In the genomic region with DNA sequence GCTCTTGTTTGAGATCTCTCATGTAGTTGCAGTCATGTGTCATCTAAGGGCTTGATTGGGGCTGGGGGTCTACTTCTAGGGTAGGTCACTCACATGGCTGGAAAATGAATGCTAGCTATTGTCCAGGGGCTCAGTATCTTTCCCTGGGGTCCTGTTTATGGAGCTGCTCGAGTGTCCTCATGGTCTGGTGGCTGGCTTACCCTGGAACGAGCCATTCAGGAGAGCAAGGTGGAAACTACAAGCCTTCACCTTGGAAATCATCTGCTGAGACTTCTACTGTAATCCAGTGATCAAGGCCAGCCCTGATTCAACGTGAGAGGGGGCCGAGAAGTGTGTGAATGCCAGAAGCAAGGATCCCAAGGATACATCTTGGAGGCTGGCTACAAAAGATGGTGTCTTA, we compare ENCODE assay signal across 23 cellular contexts. TPM values are rescaled to one million over a fixed set of nuclear protein-coding genes. Genes with fewer than 3 reads are reported as not detected.
"Had no signal": no experiment of that assay in that cellular context is flagged by ENCODE, and none has a peak within 500 bp of the region (broad histone marks: within the 10 kb centered on the region; RNA-seq: fewer than 3 reads in every experiment).

No MANE protein-coding gene starts in this region.

- H3K4me1 Mint-ChIP-seq: activated CD4-positive, alpha-beta T cell treated with anti-CD3 and anti-CD28 coated beads for 36 hours; activated CD4-positive, alpha-beta T cell treated with anti-CD3 and anti-CD28 coated beads, Interleukin-2, amount 10 ng/mL, durations not matched to agents 7 days and 5 days; activated naive CD4-positive, alpha-beta T cell treated with anti-CD3 and anti-CD28 coated beads, Interleukin-2, amount 10 ng/mL, durations not matched to agents 7 days and 5 days; activated naive CD8-positive, alpha-beta T cell treated with anti-CD3 and anti-CD28 coated beads, Interleukin-2, amount 10 ng/mL, durations not matched to agents 7 days and 5 days; brain; central memory CD8-positive, alpha-beta T cell had no signal

- H3K9me3 ChIP-seq: ascending aorta, gastrocnemius medialis, heart right ventricle had no signal

- H3K36me3 Mint-ChIP-seq: activated naive CD4-positive, alpha-beta T cell treated with anti-CD3 and anti-CD28 coated beads, Interleukin-2, amount 10 ng/mL, durations not matched to agents 7 days and 5 days; activated naive CD4-positive, alpha-beta T cell treated with anti-CD3 and anti-CD28 coated beads, Interleukin-2, amount 50 U/mL, for 72 hours; activated naive CD8-positive, alpha-beta T cell treated with anti-CD3 and anti-CD28 coated beads, Interleukin-2, amount 10 ng/mL, durations not matched to agents 7 days and 5 days; brain had no signal

- H3K27ac Mint-ChIP-seq: activated CD4-positive, alpha-beta T cell treated with anti-CD3 and anti-CD28 coated beads for 36 hours; activated CD4-positive, alpha-beta T cell treated with anti-CD3 and anti-CD28 coated beads, Interleukin-2, amount 10 ng/mL, durations not matched to agents 7 days and 5 days; activated naive CD4-positive, alpha-beta T cell treated with anti-CD3 and anti-CD28 coated beads, Interleukin-2, amount 10 ng/mL, durations not matched to agents 7 days and 5 days; activated naive CD4-positive, alpha-beta T cell treated with anti-CD3 and anti-CD28 coated beads, Interleukin-2, amount 50 U/mL, for 72 hours; activated naive CD8-positive, alpha-beta T cell treated with anti-CD3 and anti-CD28 coated beads, Interleukin-2, amount 10 ng/mL, durations not matched to agents 7 days and 5 days; brain; effector memory CD8-positive, alpha-beta T cell had no signal

- H3K27ac ChIP-seq: ascending aorta, gastrocnemius medialis, heart right ventricle had no signal

- DNase-seq: activated CD4-positive, alpha-beta T cell treated with anti-CD3 and anti-CD28 coated beads for 36 hours; activated CD4-positive, alpha-beta T cell treated with anti-CD3 and anti-CD28 coated beads, Interleukin-2, amount 10 ng/mL, durations not matched to agents 7 days and 5 days; activated CD4-positive, alpha-beta T cell treated with anti-CD3 and anti-CD28 coated beads, Interleukin-2, amount 50 U/mL, for 48 hours; activated CD4-positive, CD25-positive, alpha-beta regulatory T cell; activated CD4-positive, CD25-positive, alpha-beta regulatory T cell treated with anti-CD3 and anti-CD28 coated beads, Interleukin-2, amount 50 U/mL, for 72 hours; activated gamma-delta T cell; activated naive CD4-positive, alpha-beta T cell; activated naive CD4-positive, alpha-beta T cell treated with anti-CD3 and anti-CD28 coated beads, Interleukin-2, amount 10 ng/mL, durations not matched to agents 7 days and 5 days; activated naive CD8-positive, alpha-beta T cell treated with anti-CD3 and anti-CD28 coated beads, Interleukin-2, amount 10 ng/mL, durations not matched to agents 7 days and 5 days; activated T-cell treated with anti-CD3 and anti-CD28 coated beads, Interleukin-2, amount 50 U/mL, for 1 hour; cortex of kidney; dermis blood vessel endothelial cell; effector CD4-positive, alpha-beta T cell; effector memory CD8-positive, alpha-beta T cell; gastrocnemius medialis; heart right ventricle; T-helper 2 cell had no signal

- H3K4me3 ChIP-seq: ascending aorta, gastrocnemius medialis, heart right ventricle had no signal

- H3K27me3 ChIP-seq: ascending aorta, foreskin keratinocyte had no signal

- H3K36me3 ChIP-seq: ascending aorta, gastrocnemius medialis, heart right ventricle had no signal

- H3K4me1 ChIP-seq: ascending aorta, gastrocnemius medialis, heart right ventricle had no signal

- H3K9me3 Mint-ChIP-seq: activated CD4-positive, alpha-beta T cell treated with anti-CD3 and anti-CD28 coated beads, Interleukin-2, amount 10 ng/mL, durations not matched to agents 7 days and 5 days; activated naive CD4-positive, alpha-beta T cell treated with anti-CD3 and anti-CD28 coated beads, Interleukin-2, amount 10 ng/mL, durations not matched to agents 7 days and 5 days; activated naive CD4-positive, alpha-beta T cell treated with anti-CD3 and anti-CD28 coated beads, Interleukin-2, amount 50 U/mL, for 72 hours; activated naive CD8-positive, alpha-beta T cell treated with anti-CD3 and anti-CD28 coated beads, Interleukin-2, amount 10 ng/mL, durations not matched to agents 7 days and 5 days; central memory CD8-positive, alpha-beta T cell; effector memory CD8-positive, alpha-beta T cell had no signal

- H3K4me3 Mint-ChIP-seq: activated CD4-positive, alpha-beta T cell treated with anti-CD3 and anti-CD28 coated beads for 36 hours; activated CD4-positive, alpha-beta T cell treated with anti-CD3 and anti-CD28 coated beads, Interleukin-2, amount 10 ng/mL, durations not matched to agents 7 days and 5 days; activated naive CD4-positive, alpha-beta T cell treated with anti-CD3 and anti-CD28 coated beads, Interleukin-2, amount 10 ng/mL, durations not matched to agents 7 days and 5 days; activated naive CD8-positive, alpha-beta T cell treated with anti-CD3 and anti-CD28 coated beads, Interleukin-2, amount 10 ng/mL, durations not matched to agents 7 days and 5 days; brain; central memory CD8-positive, alpha-beta T cell; effector memory CD8-positive, alpha-beta T cell had no signal

RNA-seq across cellular contexts. Expression of a gene that starts 16.2 kb away (rescaled TPM):
- total RNA-seq: activated CD4-positive, alpha-beta T cell treated with anti-CD3 and anti-CD28 coated beads for 36 hours; activated CD4-positive, alpha-beta T cell treated with anti-CD3 and anti-CD28 coated beads, Interleukin-2, amount 10 ng/mL, durations not matched to agents 7 days and 5 days; activated naive CD4-positive, alpha-beta T cell treated with anti-CD3 and anti-CD28 coated beads, Interleukin-2, amount 50 U/mL, for 72 hours; activated naive CD8-positive, alpha-beta T cell treated with anti-CD3 and anti-CD28 coated beads, Interleukin-2, amount 10 ng/mL, durations not matched to agents 7 days and 5 days; dermis blood vessel endothelial cell; gastrocnemius medialis; T-helper 1 cell treated with Interleukin-12 subunit alpha and Interleukin-12 subunit beta and Interleukin-4 antibody, amounts not matched to agents 30 ng/mL and 1 ng/mL, for 36 hours had no signal
